In the genomic region with DNA sequence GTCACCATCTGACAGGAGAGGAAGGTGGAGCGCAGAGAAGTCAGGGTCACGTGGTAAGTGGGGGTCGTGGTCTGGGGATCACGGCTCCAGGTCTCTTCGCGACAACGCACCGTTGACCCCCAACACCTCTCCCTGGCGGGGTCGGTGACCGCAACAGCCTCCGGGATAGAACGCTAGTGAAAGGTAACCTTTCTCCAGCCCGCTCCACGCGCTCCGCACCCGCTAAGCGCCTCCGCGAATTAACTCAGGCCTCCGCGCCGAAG, we compare ENCODE assay signal across 8 cellular contexts. TPM values are rescaled to one million over a fixed set of nuclear protein-coding genes. Genes with fewer than 3 reads are reported as not detected.
DNase-seq lines count a peak whose midpoint lies in the region; ATAC-seq, FAIRE-seq and TF ChIP-seq lines count a peak whose summit lies in the region.

No MANE protein-coding gene starts in this region.

- H2AFZ ChIP-seq in GM12878 (ENCODE audit: control insufficient read depth, low read depth, low read length) (peak overlapping the region; percentile 73), mesenchymal stem cell (ENCODE audit: low read depth, low read length) (no peak overlapping the region)

- H3K9me3 ChIP-seq in GM12878 (replicated peaks; ENCODE audit: control insufficient read depth, insufficient read depth, low read length), result no peaks in the 10 kb centered on the region
- H3K9me3 ChIP-seq in mesenchymal stem cell (ENCODE audit: control insufficient read depth, low read length), result no peaks in the 10 kb centered on the region
- H3K9me3 ChIP-seq in vagina, result no peaks in the 10 kb centered on the region

- intact Hi-C loops in GM12878 (cut with micrococcal nuclease; ENCODE audit: unreplicated experiment), result loop anchor here (1.0 to 5.0 kb wide), 2 partner anchors 46 to 91 kb away; no protein-coding TSS in a partner anchor
- intact Hi-C loops in vagina (cut with DNase I), result loop anchor here (5.0 kb wide), 1 partner anchor 91 kb away; no protein-coding TSS in a partner anchor

- peak overlapping the region; percentile 77 to 100 for H3K18ac ChIP-seq in mesenchymal stem cell (ENCODE audit: low read depth in 1 of 2, low read length in 2 of 2)

- no peak for TF ChIP-seq RAD21 in GM12878 (IDR thresholded peaks at IDR 0.05; ENCODE audit: insufficient read depth, low read depth, low read length)

- H3K4me1 ChIP-seq in GM12878 (ENCODE audit: control insufficient read depth, insufficient read depth, low read length) (peaks cover 3% of the 10 kb centered on the region; the same call in 1 of the 2 replicates), mesenchymal stem cell (ENCODE audit: control insufficient read depth, insufficient read depth, low read depth, low read length) (peaks cover 26% of the 10 kb centered on the region), vagina (peaks cover 38% of the 10 kb centered on the region)

- H2BK12ac ChIP-seq in mesenchymal stem cell (ENCODE audit: low read length in 2 of 2), result peak overlapping the region; percentile 44 to 99

- no TSS peak for BruUV-seq in GM12878 (replicated peaks; lab: Mats Ljungman, UMichigan)

- ATAC-seq in GM18517 (IDR thresholded peaks at IDR 0.05; ENCODE audit: unreplicated experiment), result peak; percentile 30
- peak; percentile 29 for ATAC-seq in HG03064 (IDR thresholded peaks at IDR 0.05; ENCODE audit: low read depth, unreplicated experiment)
- no peak for ATAC-seq in GM12878
- ATAC-seq in HG03135 (IDR thresholded peaks at IDR 0.05; ENCODE audit: unreplicated experiment), result no peak

- peaks cover 4 to 10% of the 10 kb centered on the region in 2 experiments; a peak in 3 of 4 replicates for H3K27me3 ChIP-seq in GM12878 (replicated peaks in 1 of 2; ENCODE audit: control insufficient read depth in 2 of 2, insufficient read depth in 2 of 2, low read length in 1 of 2)
- no peaks in the 10 kb centered on the region for H3K27me3 ChIP-seq in mesenchymal stem cell (ENCODE audit: control insufficient read depth in 1 of 2, insufficient read depth in 1 of 2, low read length in 2 of 2)
- no peaks in the 10 kb centered on the region for H3K27me3 ChIP-seq in vagina

- peak overlapping the region; percentile 63 for H2BK5ac ChIP-seq in mesenchymal stem cell (ENCODE audit: low read depth, low read length, poor library complexity, severe bottlenecking)

- peak overlapping the region in 1 of 2 experiments; percentile 89 for H3K4ac ChIP-seq in mesenchymal stem cell (ENCODE audit: low read depth in 1 of 2, low read length in 2 of 2)

- H3K27ac ChIP-seq in GM12878 (ENCODE audit: control insufficient read depth, insufficient read depth) (no peak overlapping the region), mesenchymal stem cell (ENCODE audit: low read length, poor library complexity, severe bottlenecking) (peak overlapping the region; percentile 53), vagina (peak overlapping the region; percentile 86)

- POLR2A ChIA-PET in GM12878 (lab: Charles Lee), result no interaction called here

- RAD21 ChIA-PET in GM12878 (lab: Charles Lee; ENCODE audit: unreplicated experiment), result no interaction called here

- peak overlapping the region; percentile 60 for H2BK15ac ChIP-seq in mesenchymal stem cell (ENCODE audit: low read depth, poor library complexity, severe bottlenecking)

- peak overlapping the region in 1 of 2 experiments; percentile 77 for H3K14ac ChIP-seq in mesenchymal stem cell (ENCODE audit: low read length in 2 of 2)

- in situ Hi-C loops in GM12878 (cut with MboI), result no loop called here

- peak overlapping the region; percentile 30 for H4K91ac ChIP-seq in mesenchymal stem cell (ENCODE audit: low read length)

- H3K4me2 ChIP-seq in GM12878 (ENCODE audit: control insufficient read depth, insufficient read depth), result peak overlapping the region; percentile 97
- H3K4me2 ChIP-seq in mesenchymal stem cell (ENCODE audit: low read length, poor library complexity, severe bottlenecking), result peak overlapping the region; percentile 82

- no peaks in the 10 kb centered on the region for H4K20me1 ChIP-seq in GM12878 (ENCODE audit: control insufficient read depth, insufficient read depth)

- peak overlapping the region; percentile 71; the same call in 1 of the 2 replicates for H3K9ac ChIP-seq in GM12878 (ENCODE audit: control insufficient read depth, insufficient read depth, low read length)
- H3K9ac ChIP-seq in mesenchymal stem cell (ENCODE audit: low read length), result peak overlapping the region; percentile 88

- SMC1A ChIA-PET in GM12878 (lab: Charles Lee; ENCODE audit: uncharacterized antibody, unreplicated experiment), result no interaction called here

- H3K36me3 ChIP-seq in GM12878 (ENCODE audit: control insufficient read depth in 2 of 2, insufficient read depth in 2 of 2, low read length in 1 of 2), result no peaks in the 10 kb centered on the region; a peak in 1 of 4 replicates
- peaks cover 0 to 4% of the 10 kb centered on the region in 2 experiments for H3K36me3 ChIP-seq in mesenchymal stem cell (ENCODE audit: control insufficient read depth in 1 of 2, insufficient read depth in 2 of 2, low read depth in 1 of 2, low read length in 2 of 2)
- no peaks in the 10 kb centered on the region for H3K36me3 ChIP-seq in vagina

- TF ChIP-seq CTCF in GM12878 (IDR thresholded peaks at IDR 0.05 in 2 of 3, conservative IDR thresholded peaks at IDR 0.05 in 1 of 3; ENCODE audit: control insufficient read depth in 2 of 3, extremely low read depth in 1 of 3, insufficient read depth in 1 of 3, low read depth in 3 of 3, low read length in 3 of 3), result no peak
- no peak for TF ChIP-seq CTCF in vagina (IDR thresholded peaks at IDR 0.05)

- 0% methylated on average over 24 of the region's 24 CpGs for WGBS in GM12878 (ENCODE audit: insufficient coverage, insufficient replicate concordance, low lambda C conversion rate, missing lambda C conversion rate)
- 12% methylated on average over 20 of the region's 24 CpGs for WGBS in mesenchymal stem cell

- TF ChIP-seq EP300 in GM12878 (IDR thresholded peaks at IDR 0.05; ENCODE audit: borderline replicate concordance in 1 of 2, control insufficient read depth in 1 of 2, low read depth in 2 of 2, low read length in 2 of 2), result no peak

- H4K8ac ChIP-seq in mesenchymal stem cell (ENCODE audit: low read length), result peak overlapping the region; percentile 87

- TF ChIP-seq POLR2A in GM12878 (IDR thresholded peaks at IDR 0.05; ENCODE audit: low read depth, low read length) (no peak), vagina (IDR thresholded peaks at IDR 0.05) (no peak)

- no peak for FAIRE-seq in GM12878 (lab: Jason Lieb, UNC)

- H3K79me2 ChIP-seq in GM12878 (ENCODE audit: control insufficient read depth, insufficient read depth, low read length), result peaks cover 7% of the 10 kb centered on the region; the same call in 1 of the 2 replicates

- peak overlapping the region; percentile 98 for H2AK5ac ChIP-seq in mesenchymal stem cell (ENCODE audit: low read length, severe bottlenecking)

- no peak for DNase-seq in GM12878 (ENCODE audit: low read depth, low spot score)
- no peak for DNase-seq in mesenchymal stem cell
- DNase-seq in vagina (ENCODE audit: extremely low spot score in 2 of 2), result no peak
- DNase-seq in D341Med (ENCODE audit: low spot score), result no peak
- DNase-seq in NCI-H69 (lab: John Stamatoyannopoulos, UW), result no peak

- peak overlapping the region; percentile 70; the same call in 1 of the 2 replicates for H3K4me3 ChIP-seq in GM12878
- H3K4me3 ChIP-seq in mesenchymal stem cell (ENCODE audit: insufficient read depth in 1 of 2, low read depth in 1 of 2, low read length in 2 of 2), result peak overlapping the region; percentile 91 to 96
- H3K4me3 ChIP-seq in vagina, result peak overlapping the region; percentile 62 to 96

- peak overlapping the region in 1 of 2 experiments; percentile 70 for H3K23ac ChIP-seq in mesenchymal stem cell (ENCODE audit: low read length in 2 of 2)

- CTCF ChIA-PET in GM12878 (lab: Yijun Ruan, JAX), result interaction anchor here (1.3 kb wide), 1 partner anchor 34 kb away, joined by 5 read pairs; no protein-coding TSS in a partner anchor

- no peaks in the 10 kb centered on the region for H3K79me1 ChIP-seq in mesenchymal stem cell (replicated peaks; ENCODE audit: low read length, poor library complexity, severe bottlenecking)

- H2BK120ac ChIP-seq in mesenchymal stem cell (ENCODE audit: low read depth, low read length), result peak overlapping the region; percentile 95

TF ChIP-seq in GM12878, 131 proteins besides CTCF, POLR2A, EP300 and RAD21 (continues in another document):
- no peak for TF ChIP-seq STAT3 (IDR thresholded peaks at IDR 0.05; ENCODE audit: low read depth, low read length)
- TF ChIP-seq MAX (IDR thresholded peaks at IDR 0.05; ENCODE audit: low read depth, low read length), result 0 out of 2 replicates have a peak, but pooled peaks have one; percentile 36
- no peak for TF ChIP-seq PKNOX1 (IDR thresholded peaks at IDR 0.05)

RNA-seq across cellular contexts. Expression of gene SYNJ2, which starts 0.6 kb away (rescaled TPM):
- total RNA-seq in GM12878 (2013; cell fraction: nucleolus; rRNA removed), result 3.6 and 4.1 TPM in 2 replicates
- 0.60 and 1.4 TPM in 2 replicates for total RNA-seq in GM12878 (2014; rRNA removed)
- total RNA-seq in GM12878 (2014; rRNA removed; fragmentation: Illumina TruSeq; extraction: Trizol), result 0.41 and 0.54 TPM in 2 replicates
- 0.51 and 0.87 TPM in 2 replicates for total RNA-seq in GM12878 (2021)
- 1.00 TPM for polyA plus RNA-seq in GM12878 (2011; ENCODE audit: low read depth)
- 1.3 and 1.8 TPM in 2 replicates for polyA plus RNA-seq in GM12878 (2011; rRNA removed)
- polyA plus RNA-seq in GM12878 (2011; cell fraction: cytosol; rRNA removed), result 2.1 and 2.5 TPM in 2 replicates
- 2.2 and 2.8 TPM in 2 replicates for polyA plus RNA-seq in GM12878 (2011; cell fraction: nucleus; rRNA removed)
- polyA plus RNA-seq in GM12878 (2012), result 0.91 and 1.1 TPM in 2 replicates
- 0.66 and 0.95 TPM in 2 replicates for polyA plus RNA-seq in GM12878 (2014; fragmentation: Illumina TruSeq; extraction: Trizol)
- polyA plus RNA-seq in GM12878 (2014; fragmentation: Nextera tagmentation; extraction: Ambion mirVana), result under 1 TPM; 0.11 to 0.60 TPM
- 0.32 and 0.79 TPM in 2 replicates for polyA plus RNA-seq in GM12878 (2014; rRNA removed)
- under 1 TPM; 0.43 to 0.53 TPM for polyA plus RNA-seq in GM12878 (2016; fragmentation: Nextera tagmentation; extraction: Ambion mirVana)
- polyA minus RNA-seq in GM12878 (2011; rRNA and poly(A)+ RNA removed), result 2.6 and 2.9 TPM in 2 replicates
- 1.0 and 1.5 TPM in 2 replicates for polyA minus RNA-seq in GM12878 (2011; cell fraction: cytosol; rRNA and poly(A)+ RNA removed)
- 1.3 and 3.4 TPM in 2 replicates for polyA minus RNA-seq in GM12878 (2011; cell fraction: nucleus; rRNA and poly(A)+ RNA removed)
- polyA plus RNA-seq in mesenchymal stem cell (2013, experiment 1 of 2), result 14.0 TPM
- polyA plus RNA-seq in mesenchymal stem cell (2013, experiment 2 of 2), result 12.9 TPM
- total RNA-seq in vagina, result 8.3 TPM

Comparison
In these comparisons a context has a peak if more than half of its experiments do, and no peak if none do; other contexts are left out.
1. ATAC-seq: peak in GM18517 (single experiment) and HG03064 (single experiment); none in GM12878 (single experiment) and HG03135 (single experiment).
2. Peak in every context shown above with its lines, with median percentiles within 50 percentile points of each other: H3K4me3 ChIP-seq.